ENCODE assay signal across 17 cellular contexts in genomic region chr1:70443739-70444138, GRCh38. TPM values are rescaled to one million over a fixed set of nuclear protein-coding genes. Genes with fewer than 3 reads are reported as not detected.
A peak's percentile ranks its signal among the peaks of the same experiment; 100 is the strongest.
DNase-seq lines count a peak whose midpoint lies in the region; ATAC-seq and TF ChIP-seq lines count a peak whose summit lies in the region.
"Had no signal": no experiment of that assay in that cellular context is flagged by ENCODE, and none has a peak within 500 bp of the region (broad histone marks: within the 10 kb centered on the region; RNA-seq: fewer than 3 reads in every experiment).

No MANE protein-coding gene starts in this region.

- H3K9me3 ChIP-seq in HUES48 (ENCODE audit: control insufficient read depth, insufficient read depth, low read length) = no peaks in the 10 kb centered on the region
- no peaks in the 10 kb centered on the region for H3K9me3 ChIP-seq in thyroid gland

- TF ChIP-seq CTCF in endothelial cell (IDR thresholded peaks at IDR 0.05; ENCODE audit: unreplicated experiment) (no peak), thyroid gland (IDR thresholded peaks at IDR 0.05) (no peak)

- peak overlapping the region; percentile 89 for H3K27ac ChIP-seq in HUES48 (ENCODE audit: low read depth, low read length)
- H3K27ac ChIP-seq in thyroid gland = peak overlapping the region; percentile 37 to 60 (median 45)
- H3K27ac ChIP-seq: HL-60 had no signal

- H3K9ac ChIP-seq in HUES48 (ENCODE audit: low read depth, low read length) = no peak overlapping the region

- H3K27ac Mint-ChIP-seq in endothelial cell (ENCODE audit: unreplicated experiment) = peak overlapping the region; percentile 3
- H3K27ac Mint-ChIP-seq: B cell; CD4-positive, alpha-beta T cell; HFFc6 had no signal

- no peak overlapping the region for H3K4me3 Mint-ChIP-seq in endothelial cell (ENCODE audit: unreplicated experiment)
- H3K4me3 Mint-ChIP-seq: B cell; CD4-positive, alpha-beta T cell; HFFc6 had no signal

- peaks cover 34% of the 10 kb centered on the region for H3K4me1 Mint-ChIP-seq in endothelial cell (ENCODE audit: unreplicated experiment)
- H3K4me1 Mint-ChIP-seq: B cell had no signal

- no peak for ATAC-seq in GM21825 (IDR thresholded peaks at IDR 0.05; ENCODE audit: unreplicated experiment)

- H3K27me3 ChIP-seq in HUES48 (ENCODE audit: control insufficient read depth, insufficient read depth, low read length) (no peaks in the 10 kb centered on the region), thyroid gland (no peaks in the 10 kb centered on the region)

- no peak for TF ChIP-seq POLR2A in thyroid gland (IDR thresholded peaks at IDR 0.05)

- H3K36me3 Mint-ChIP-seq in endothelial cell (ENCODE audit: low read depth, unreplicated experiment) = peaks cover 10% of the 10 kb centered on the region

- DNase-seq in NCI-H526 treated with DMSO at 0.1 percent for 48 hours (lab: John Stamatoyannopoulos, UW) (peak; percentile 49), endothelial cell (ENCODE audit: low spot score) (no peak), thyroid gland (no peak), mucosa of gallbladder (ENCODE audit: low spot score) (no peak)
- DNase-seq in activated effector memory CD4-positive, alpha-beta T cell treated with anti-CD3 and anti-CD28 coated beads, Interleukin-2, amount 50 U/mL, for 16 hours = no peak
- DNase-seq: C1 segment of cervical spinal cord; Calu3; CD4-positive, alpha-beta T cell; DMS 273 treated with DMSO at 0.1 percent for 48 hours; GOT3; HCEC 1CT; HFFc6; IMR-90 had no signal

- peaks cover 40% of the 10 kb centered on the region for H3K4me1 ChIP-seq in HUES48 (ENCODE audit: control insufficient read depth, insufficient read depth, low read length)
- peaks cover 26 to 33% of the 10 kb centered on the region in 2 donors for H3K4me1 ChIP-seq in thyroid gland

- peaks cover 23% of the 10 kb centered on the region for H3K36me3 ChIP-seq in HUES48 (ENCODE audit: control insufficient read depth, insufficient read depth, low read length)
- H3K36me3 ChIP-seq in thyroid gland = no peaks in the 10 kb centered on the region

- H3K9me3 Mint-ChIP-seq in endothelial cell (ENCODE audit: unreplicated experiment) = no peaks in the 10 kb centered on the region
- H3K9me3 Mint-ChIP-seq: CD4-positive, alpha-beta T cell; HFFc6 had no signal

- H3K4me3 ChIP-seq in HUES48 (ENCODE audit: low read depth, low read length) = no peak overlapping the region; the same call in 1 of the 2 replicates
- no peak overlapping the region for H3K4me3 ChIP-seq in thyroid gland (replicated peaks in 1 of 3)

- peaks cover 7% of the 10 kb centered on the region for H3K27me3 Mint-ChIP-seq in endothelial cell (ENCODE audit: unreplicated experiment)
- H3K27me3 Mint-ChIP-seq: B cell; CD4-positive, alpha-beta T cell had no signal

- 78 to 89% methylated on average over 1 of the region's 1 CpG for WGBS in thyroid gland, 2 donors

- intact Hi-C loops in thyroid gland (cut with DNase I) = no loop called here

RNA-seq across cellular contexts. Expression of gene CTH, which starts 32.7 kb away (rescaled TPM):
- total RNA-seq in endothelial cell (ENCODE audit: unreplicated experiment) (20.2 TPM), thyroid gland (10 to 100 TPM; 14.7 to 22.2 (median 15.4) TPM), mucosa of gallbladder (7.2 TPM)
